ENCODE assay signal across 1 cellular context in the genomic region with DNA sequence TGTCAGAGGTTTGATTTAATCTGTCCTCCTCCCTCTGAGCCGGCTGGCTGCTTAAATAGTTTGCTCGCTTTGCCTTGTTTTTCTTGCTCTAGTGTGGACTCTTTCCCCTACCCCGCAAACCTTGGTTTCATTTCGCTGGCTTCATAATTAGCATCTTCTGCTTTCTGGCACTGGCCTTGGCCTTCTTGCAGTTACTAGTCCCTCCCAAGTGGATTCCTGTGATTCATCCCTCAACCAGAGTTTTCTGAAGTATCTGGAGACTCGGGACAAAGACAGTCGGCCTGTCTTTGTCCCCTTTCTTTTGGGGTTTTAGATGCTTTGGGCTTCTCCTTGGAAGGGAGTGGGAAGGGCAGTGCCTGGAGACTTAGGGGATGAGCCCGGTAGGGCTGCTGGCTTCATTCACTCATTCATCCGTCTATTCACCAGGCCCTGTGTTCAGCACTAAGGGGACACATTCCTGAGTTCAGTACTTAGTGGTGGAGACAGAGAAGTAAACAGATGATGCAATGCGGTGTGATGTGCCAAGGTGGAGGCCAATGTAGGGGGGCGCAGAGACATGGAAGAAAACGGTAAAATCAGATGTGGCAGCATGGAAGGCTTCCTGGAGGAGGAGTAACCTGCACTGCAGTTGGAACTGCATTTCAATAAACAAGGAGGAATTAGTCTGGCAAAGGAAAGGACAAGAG.
TF ChIP-seq lines count a peak whose summit lies in the region.

No MANE protein-coding gene starts in this region.

TF ChIP-seq in SK-N-SH, 30 proteins besides CTCF, POLR2A, EP300 and RAD21 (continued from another document):
- TF ChIP-seq, protein P1, sequence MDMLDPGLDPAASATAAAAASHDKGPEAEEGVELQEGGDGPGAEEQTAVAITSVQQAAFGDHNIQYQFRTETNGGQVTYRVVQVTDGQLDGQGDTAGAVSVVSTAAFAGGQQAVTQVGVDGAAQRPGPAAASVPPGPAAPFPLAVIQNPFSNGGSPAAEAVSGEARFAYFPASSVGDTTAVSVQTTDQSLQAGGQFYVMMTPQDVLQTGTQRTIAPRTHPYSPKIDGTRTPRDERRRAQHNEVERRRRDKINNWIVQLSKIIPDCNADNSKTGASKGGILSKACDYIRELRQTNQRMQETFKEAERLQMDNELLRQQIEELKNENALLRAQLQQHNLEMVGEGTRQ (IDR thresholded peaks at IDR 0.05; ENCODE audit: borderline replicate concordance, low read depth, low read length): no peak
- TF ChIP-seq SIN3A (IDR thresholded peaks at IDR 0.05; ENCODE audit: borderline replicate concordance, low read depth, low read length): no peak
- TF ChIP-seq YY1 (IDR thresholded peaks at IDR 0.05; ENCODE audit: low read depth): no peak
- TF ChIP-seq TEAD4 (IDR thresholded peaks at IDR 0.05; ENCODE audit: borderline replicate concordance, insufficient read depth): no peak
